ENCODE assay signal across 2 cellular contexts in genomic region chr13:106099765-106100164, GRCh38.
TF ChIP-seq lines count a peak whose summit lies in the region.

No MANE protein-coding gene starts in this region.

TF ChIP-seq in A549, 52 proteins besides CTCF, POLR2A, EP300 and RAD21:
- no peak for TF ChIP-seq FOSL2 (IDR thresholded peaks at IDR 0.05)
- no peak for TF ChIP-seq FOSL2 (CRISPR knock-in tag; IDR thresholded peaks at IDR 0.05)
- TF ChIP-seq ZSCAN20 (CRISPR knock-in tag; IDR thresholded peaks at IDR 0.05): no peak
- no peak for TF ChIP-seq MAX (IDR thresholded peaks at IDR 0.05)

TF ChIP-seq in IMR-90, 13 proteins besides CTCF, POLR2A, EP300 and RAD21:
- no peak for TF ChIP-seq CEBPB (IDR thresholded peaks at IDR 0.05; ENCODE audit: low read depth, low read length)
- no peak for TF ChIP-seq MAFK (IDR thresholded peaks at IDR 0.05; ENCODE audit: low read depth, low read length)
